ENCODE assay signal across 8 cellular contexts in the genomic region with DNA sequence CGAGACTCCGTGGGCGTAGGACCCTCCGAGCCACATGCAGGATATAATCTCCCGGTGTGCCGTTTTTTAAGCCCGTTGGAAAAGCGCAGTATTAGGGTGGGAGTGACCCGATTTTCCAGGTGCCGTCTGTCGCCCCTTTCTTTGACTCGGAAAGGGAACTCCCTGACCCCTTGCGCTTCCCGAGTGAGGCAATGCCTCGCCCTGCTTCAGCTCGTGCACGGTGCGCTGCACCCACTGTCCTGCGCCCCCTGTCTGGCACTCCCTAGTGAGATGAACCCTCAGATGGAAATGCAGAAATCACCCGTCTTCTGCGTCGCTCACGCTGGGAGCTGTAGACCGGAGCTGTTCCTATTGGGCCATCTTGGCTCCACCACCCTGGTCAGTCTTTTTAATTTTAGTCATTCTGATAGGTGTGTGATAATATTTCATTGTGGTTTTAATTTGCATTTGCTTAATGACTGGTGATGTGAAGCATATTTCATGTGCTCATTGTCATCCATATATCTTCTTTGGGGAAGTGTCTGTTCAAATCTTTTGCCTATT. TPM values are rescaled to one million over a fixed set of nuclear protein-coding genes. Genes with fewer than 3 reads are reported as not detected.
DNase-seq lines count a peak whose midpoint lies in the region; ATAC-seq and TF ChIP-seq lines count a peak whose summit lies in the region.
"Not testable (repeated sequence)": the region's sequence is repeated elsewhere in the genome, so short reads cannot be mapped to it uniquely, and the experiment has no call there.

No MANE protein-coding gene starts in this region.

- H3K4me3 Mint-ChIP-seq in natural killer cell: peak overlapping the region; percentile 97

- H3K36me3 Mint-ChIP-seq in natural killer cell: not testable (repeated sequence)

- not testable (repeated sequence) for H4K20me1 ChIP-seq in OCI-LY1 (ENCODE audit: insufficient read depth, low read length)

- H3K9me2 ChIP-seq in OCI-LY1 (ENCODE audit: low read depth, low read length): not testable (repeated sequence)

- H3K4me2 ChIP-seq in OCI-LY1 (ENCODE audit: low read length): peak overlapping the region; percentile 71

- not testable (repeated sequence) for H3K27me3 ChIP-seq in BE2C; OCI-LY1 (ENCODE audit: insufficient read depth, low read length)

- peaks cover 2 to 19% of the 10 kb centered on the region in 2 donors for H3K27me3 Mint-ChIP-seq in natural killer cell (ENCODE audit: low read depth in 2 of 2)

- ATAC-seq in natural killer cell: peak in 2 of 3 donors; percentile 26 to 29

- not testable (repeated sequence) for H3K9me3 Mint-ChIP-seq in natural killer cell

- in situ Hi-C loops in astrocyte of the spinal cord (cut with HindIII; ENCODE audit: low sequenced_read_pairs): not testable (repeated sequence)

- peak overlapping the region; percentile 58 for H3K27ac ChIP-seq in OCI-LY1 (ENCODE audit: low read depth, low read length, poor library complexity, severe bottlenecking)

- H3K4me1 Mint-ChIP-seq in natural killer cell: not testable (repeated sequence)

- H2AFZ ChIP-seq in OCI-LY1 (ENCODE audit: low read length): not testable (repeated sequence)

- not testable (repeated sequence) for H3K36me3 ChIP-seq in BE2C; OCI-LY1 (ENCODE audit: insufficient read depth, low read length)

- not testable (repeated sequence) for H3K79me2 ChIP-seq in OCI-LY1 (ENCODE audit: insufficient read depth, low read length)

- H3K4me3 ChIP-seq in BE2C (ENCODE audit: low read depth, low read length) (peak overlapping the region; percentile 64), OCI-LY1 (ENCODE audit: low read depth, low read length, poor library complexity, severe bottlenecking) (peak overlapping the region; percentile 63), astrocyte of the spinal cord (ENCODE audit: low read depth, low read length) (peak overlapping the region; percentile 52)

- H3K27ac Mint-ChIP-seq in natural killer cell: peak overlapping the region; percentile 79 to 89

- H3K9me3 ChIP-seq in BE2C; OCI-LY1 (ENCODE audit: low read length): not testable (repeated sequence)

- TF ChIP-seq CTCF in BE2C (IDR thresholded peaks at IDR 0.05; ENCODE audit: low read depth, low read length): peak; percentile 32; the same call in 1 of the 2 replicates
- TF ChIP-seq CTCF in OCI-LY1 (IDR thresholded peaks at IDR 0.05; ENCODE audit: low read length): peak; percentile 23; the same call in 1 of the 2 replicates
- TF ChIP-seq CTCF in astrocyte of the spinal cord (IDR thresholded peaks at IDR 0.05; ENCODE audit: low read depth, low read length): peak; percentile 27
- peak; percentile 57 for TF ChIP-seq CTCF in natural killer cell (IDR thresholded peaks at IDR 0.05)

- DNase-seq in BE2C (peak; percentile 67), HT-29 (ENCODE audit: low spot score) (peak; percentile 19), astrocyte of the spinal cord (ENCODE audit: low read depth, low spot score) (peak; percentile 1), head of caudate nucleus (peak in 41 of 42 donors; percentile 31 to 79 (median 61)), natural killer cell (peak; percentile 32)
- DNase-seq in activated CD4-positive, alpha-beta T cell treated with anti-CD3 and anti-CD28 coated beads, Interleukin-2, amount 50 U/mL, for 1 hour: peak; percentile 61
- DNase-seq in stimulated activated CD4-positive, alpha-beta T cell treated with anti-CD3 and anti-CD28 coated beads, TNF-alpha, amount 100 ng/mL, for 48 hours (ENCODE audit: low read depth in 3 of 3): peak; percentile 24 to 33 (median 31)

- H3K9ac ChIP-seq in OCI-LY1 (ENCODE audit: low read length): peak overlapping the region; percentile 64

- not testable (repeated sequence) for H3K4me1 ChIP-seq in BE2C; OCI-LY1 (ENCODE audit: insufficient read depth, low read length, severe bottlenecking)

- intact Hi-C loops in head of caudate nucleus (cut with DNase I); natural killer cell (cut with micrococcal nuclease): not testable (repeated sequence)

- not testable (repeated sequence) for H3F3A ChIP-seq in OCI-LY1 (ENCODE audit: insufficient read depth, low read length)

RNA-seq across cellular contexts. Expression of a gene that starts 19.0 kb away (rescaled TPM):
- polyA plus RNA-seq in BE2C (2012; ENCODE audit: insufficient read depth, insufficient read length, low read depth): not detected
- not detected in 2 replicates for total RNA-seq in HT-29 (2014; rRNA removed; shearing (Covaris generic))
- total RNA-seq in natural killer cell: not detected

RNA-seq across cellular contexts. Expression of a gene that starts 26.4 kb away (rescaled TPM):
- polyA plus RNA-seq in BE2C (2012; ENCODE audit: insufficient read depth, insufficient read length, low read depth): 34.0 TPM
- total RNA-seq in HT-29 (2014; rRNA removed; shearing (Covaris generic)): 6.8 and 15.5 TPM in 2 replicates
- 10 to 100 TPM; 56.3 to 61.5 (median 58.5) TPM for total RNA-seq in natural killer cell

Comparison
In these comparisons a context has a peak if more than half of its experiments do, and no peak if none do; other contexts are left out.
1. Peak in every context shown above with its lines: DNase-seq, ATAC-seq, H3K4me3 ChIP-seq and H3K27ac ChIP-seq.
2. DNase-seq: peak in every context shown above with its lines; median percentile 67 in BE2C; 61 in activated CD4-positive, alpha-beta T cell treated with anti-CD3 and anti-CD28 coated beads, Interleukin-2, amount 50 U/mL, for 1 hour; 61 in head of caudate nucleus; 32 in natural killer cell; 31 in stimulated activated CD4-positive, alpha-beta T cell treated with anti-CD3 and anti-CD28 coated beads, TNF-alpha, amount 100 ng/mL, for 48 hours; 19 in HT-29; 1 in astrocyte of the spinal cord.